21 cellular contexts compared by ENCODE assay signal in genomic region chr1:8266436-8267165, GRCh38. TPM values are rescaled to one million over a fixed set of nuclear protein-coding genes. Genes with fewer than 3 reads are reported as not detected.
DNase-seq lines count a peak whose midpoint lies in the region; ATAC-seq and FAIRE-seq lines count a peak whose summit lies in the region.
"Had no signal": no experiment of that assay in that cellular context is flagged by ENCODE, and none has a peak within 500 bp of the region (broad histone marks: within the 10 kb centered on the region; RNA-seq: fewer than 3 reads in every experiment).

No MANE protein-coding gene starts in this region.

- H3K23ac ChIP-seq in mesenchymal stem cell (ENCODE audit: low read length in 2 of 2), result no peak overlapping the region

- H2AFZ ChIP-seq in mesenchymal stem cell (ENCODE audit: low read depth, low read length), result no peak overlapping the region

- H3K27ac ChIP-seq in esophagus (ENCODE audit: low read depth in 2 of 2, low read length in 1 of 2) (peak overlapping the region; percentile 55 to 60), mesenchymal stem cell (ENCODE audit: low read length, poor library complexity, severe bottlenecking) (peak overlapping the region; percentile 54), SJCRH30 (no peak overlapping the region)
- H3K27ac ChIP-seq: BLaER1 had no signal

- WGBS in esophagus, 2 donors, result 47 to 51% methylated on average over 8 of the region's 8 CpGs
- 79% methylated on average over 5 of the region's 8 CpGs for WGBS in mesenchymal stem cell

- H2BK5ac ChIP-seq in mesenchymal stem cell (ENCODE audit: low read depth, low read length, poor library complexity, severe bottlenecking), result no peak overlapping the region

- H3K4me1 ChIP-seq in esophagus (ENCODE audit: control insufficient read depth in 2 of 2, insufficient read depth in 2 of 2, low read length in 1 of 2), result peaks cover 0 to 3% of the 10 kb centered on the region in 2 donors
- peaks cover 11% of the 10 kb centered on the region for H3K4me1 ChIP-seq in mesenchymal stem cell (ENCODE audit: control insufficient read depth, insufficient read depth, low read depth, low read length)
- H3K4me1 ChIP-seq in SJCRH30, result peaks cover 4% of the 10 kb centered on the region
- H3K4me1 ChIP-seq: BLaER1 had no signal

- H3K36me3 ChIP-seq in esophagus (ENCODE audit: control insufficient read depth in 2 of 2, insufficient read depth in 2 of 2, low read length in 1 of 2) (no peaks in the 10 kb centered on the region), mesenchymal stem cell (ENCODE audit: control insufficient read depth in 1 of 2, insufficient read depth in 2 of 2, low read depth in 1 of 2, low read length in 2 of 2) (no peaks in the 10 kb centered on the region), SJCRH30 (no peaks in the 10 kb centered on the region)
- H3K36me3 ChIP-seq: BLaER1 had no signal

- FAIRE-seq in G401.6 (lab: Jason Lieb, UNC) (peak; percentile 83), RCC 7860 (lab: Jason Lieb, UNC) (peak; percentile 68)
- FAIRE-seq: bronchial epithelial cell, GM19239 had no signal

- H2BK120ac ChIP-seq in mesenchymal stem cell (ENCODE audit: low read depth, low read length), result no peak overlapping the region

- H3K9me3 ChIP-seq in esophagus (ENCODE audit: control insufficient read depth in 2 of 2, insufficient read depth in 1 of 2, low read depth in 1 of 2, low read length in 1 of 2) (no peaks in the 10 kb centered on the region), mesenchymal stem cell (ENCODE audit: control insufficient read depth, low read length) (no peaks in the 10 kb centered on the region), SJCRH30 (replicated peaks) (no peaks in the 10 kb centered on the region)
- H3K9me3 ChIP-seq: BLaER1 had no signal

- no peak overlapping the region for H2AK5ac ChIP-seq in mesenchymal stem cell (ENCODE audit: low read length, severe bottlenecking)

- H3K9ac ChIP-seq in mesenchymal stem cell (ENCODE audit: low read length), result no peak overlapping the region
- H3K9ac ChIP-seq: BLaER1 had no signal

- no peak overlapping the region for H2BK15ac ChIP-seq in mesenchymal stem cell (ENCODE audit: low read depth, poor library complexity, severe bottlenecking)

- no peak overlapping the region for H3K14ac ChIP-seq in mesenchymal stem cell (ENCODE audit: low read length in 2 of 2)

- H3K79me1 ChIP-seq in mesenchymal stem cell (replicated peaks; ENCODE audit: low read length, poor library complexity, severe bottlenecking), result no peaks in the 10 kb centered on the region

- no peaks in the 10 kb centered on the region for H3K27me3 ChIP-seq in esophagus (ENCODE audit: control insufficient read depth in 1 of 2, insufficient read depth in 2 of 2, low read length in 2 of 2)
- peaks cover 0 to 5% of the 10 kb centered on the region in 2 experiments for H3K27me3 ChIP-seq in mesenchymal stem cell (ENCODE audit: control insufficient read depth in 1 of 2, insufficient read depth in 1 of 2, low read length in 2 of 2)
- H3K27me3 ChIP-seq in SJCRH30, result no peaks in the 10 kb centered on the region
- H3K27me3 ChIP-seq: BLaER1 had no signal

- ATAC-seq in GM21367 (IDR thresholded peaks at IDR 0.05; ENCODE audit: unreplicated experiment), result no peak
- ATAC-seq: natural killer cell had no signal

- H3K4me2 ChIP-seq in mesenchymal stem cell (ENCODE audit: low read length, poor library complexity, severe bottlenecking), result no peak overlapping the region
- H3K4me2 ChIP-seq: BLaER1 had no signal

- no peak overlapping the region for H4K91ac ChIP-seq in mesenchymal stem cell (ENCODE audit: low read length)

- H3K4me3 ChIP-seq in esophagus (ENCODE audit: low read depth in 1 of 2, low read length in 2 of 2) (no peak overlapping the region), mesenchymal stem cell (ENCODE audit: insufficient read depth in 1 of 2, low read depth in 1 of 2, low read length in 2 of 2) (no peak overlapping the region), SJCRH30 (no peak overlapping the region)
- H3K4me3 ChIP-seq: BLaER1 had no signal

- no peak overlapping the region for H2BK12ac ChIP-seq in mesenchymal stem cell (ENCODE audit: low read length in 2 of 2)

- no peak overlapping the region for H4K8ac ChIP-seq in mesenchymal stem cell (ENCODE audit: low read length)

- no peak overlapping the region for H3K4ac ChIP-seq in mesenchymal stem cell (ENCODE audit: low read depth in 1 of 2, low read length in 2 of 2)

- DNase-seq in RCC 7860 (ENCODE audit: low spot score), result no peak
- DNase-seq in mesenchymal stem cell, result no peak
- DNase-seq in SJCRH30, result no peak
- DNase-seq in SW 1271 (lab: John Stamatoyannopoulos, UW), result no peak
- DNase-seq in SIG-M5 treated with dmso at 0.1 percent for 504 hours (lab: John Stamatoyannopoulos, UW; ENCODE audit: unreplicated experiment), result no peak
- DNase-seq: activated CD4-positive, alpha-beta T cell treated with anti-CD3 and anti-CD28 coated beads for 1 hour; glutamatergic neuron; H7; immature natural killer cell; KBM-7; mesendoderm; natural killer cell; NCI-H187; stimulated activated CD4-positive, alpha-beta T cell treated with anti-CD3 and anti-CD28 coated beads, Interleukin-12 subunit alpha, Interleukin-12 subunit beta, amount 100 ng/mL, for 4 hours; T1000 had no signal

- no peak overlapping the region for H3K18ac ChIP-seq in mesenchymal stem cell (ENCODE audit: low read depth in 1 of 2, low read length in 2 of 2)

RNA-seq across cellular contexts. Expression of gene SLC45A1, which starts 51.3 kb away (rescaled TPM):
- 1 to 10 TPM in 1 of 2 donors, under 1 TPM in 1; 0.61 to 1.1 TPM for polyA plus RNA-seq in esophagus
- 1.3 TPM for polyA plus RNA-seq in mesenchymal stem cell (2013, experiment 1 of 2)
- polyA plus RNA-seq in mesenchymal stem cell (2013, experiment 2 of 2), result 1.5 TPM
- total RNA-seq in SJCRH30 (2014; rRNA removed; shearing (Covaris generic)), result 1.7 and 2.8 TPM in 2 replicates
